In the genomic region with DNA sequence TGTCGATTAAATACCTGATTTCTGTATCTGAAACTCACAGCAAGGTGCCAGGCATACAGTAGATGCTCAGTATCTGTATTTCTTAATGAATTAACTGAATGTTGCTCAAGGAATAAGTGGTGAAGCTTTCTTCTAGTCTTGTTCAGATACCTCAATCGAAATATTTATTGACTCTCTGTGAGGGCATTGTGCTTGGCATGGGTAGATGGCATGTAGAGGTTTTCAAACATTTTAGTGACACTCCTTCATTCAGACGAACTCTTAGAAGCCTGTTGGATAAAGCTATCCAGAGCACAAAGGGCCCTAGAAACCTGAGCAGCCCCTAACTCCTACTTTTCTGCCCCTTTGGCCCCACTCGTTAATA, we compare ENCODE assay signal across 8 cellular contexts. TPM values are rescaled to one million over a fixed set of nuclear protein-coding genes. Genes with fewer than 3 reads are reported as not detected.
DNase-seq lines count a peak whose midpoint lies in the region; ATAC-seq and TF ChIP-seq lines count a peak whose summit lies in the region.

No MANE protein-coding gene starts in this region.

- H3K27ac Mint-ChIP-seq in CD4-positive, CD25-positive, alpha-beta regulatory T cell, result peak overlapping the region; percentile 97 to 100 (median 98)
- H3K27ac Mint-ChIP-seq in endodermal cell, result no peak overlapping the region

- H3K4me1 ChIP-seq in CD4-positive, CD25-positive, alpha-beta regulatory T cell (ENCODE audit: control insufficient read depth, insufficient read depth, low read length, poor library complexity, severe bottlenecking), result peaks cover 73% of the 10 kb centered on the region
- H3K4me1 ChIP-seq in OCI-LY3 (ENCODE audit: low read length), result peaks cover 46% of the 10 kb centered on the region
- H3K4me1 ChIP-seq in endodermal cell (ENCODE audit: control insufficient read depth, insufficient read depth, low read length), result no peaks in the 10 kb centered on the region
- H3K4me1 ChIP-seq in neutrophil (ENCODE audit: control insufficient read depth in 1 of 2, insufficient read depth in 1 of 2, low read depth in 1 of 2, low read length in 1 of 2), result peaks cover 66 to 68% of the 10 kb centered on the region in 2 experiments

- H2AFZ ChIP-seq in OCI-LY3 (ENCODE audit: low read depth, low read length), result peak overlapping the region; percentile 48; the same call in 1 of the 2 replicates

- H3K9ac ChIP-seq in OCI-LY3 (ENCODE audit: low read length), result peak overlapping the region; percentile 41
- no peak overlapping the region for H3K9ac ChIP-seq in endodermal cell (ENCODE audit: extremely low read depth, low read length, poor library complexity, severe bottlenecking)

- H3K27me3 ChIP-seq in CD4-positive, CD25-positive, alpha-beta regulatory T cell (ENCODE audit: control insufficient read depth, insufficient read depth, low read length), result no peaks in the 10 kb centered on the region
- H3K27me3 ChIP-seq in OCI-LY3 (ENCODE audit: low read depth, low read length), result no peaks in the 10 kb centered on the region
- no peaks in the 10 kb centered on the region for H3K27me3 ChIP-seq in endodermal cell (ENCODE audit: control insufficient read depth, insufficient read depth, low read length, poor library complexity, severe bottlenecking)
- no peaks in the 10 kb centered on the region for H3K27me3 ChIP-seq in neutrophil

- peaks cover 46 to 88% (median 63%) of the 10 kb centered on the region in 4 donors for H3K4me1 Mint-ChIP-seq in CD4-positive, CD25-positive, alpha-beta regulatory T cell
- H3K4me1 Mint-ChIP-seq in endodermal cell, result peaks cover 24% of the 10 kb centered on the region

- no peak for DNase-seq in CD4-positive, CD25-positive, alpha-beta regulatory T cell
- DNase-seq in endodermal cell (no peak), GDM1 (lab: John Stamatoyannopoulos, UW) (no peak)
- DNase-seq in stimulated activated CD4-positive, alpha-beta T cell treated with anti-CD3 and anti-CD28 coated beads, Interleukin-15, amount 100 ng/mL, for 24 hours, result no peak

- H3K9me3 ChIP-seq in CD4-positive, CD25-positive, alpha-beta regulatory T cell (ENCODE audit: control insufficient read depth in 2 of 2, low read length in 2 of 2), result no peaks in the 10 kb centered on the region
- H3K9me3 ChIP-seq in OCI-LY3 (ENCODE audit: insufficient read depth, low read length), result no peaks in the 10 kb centered on the region
- H3K9me3 ChIP-seq in endodermal cell (ENCODE audit: control insufficient read depth, low read length), result no peaks in the 10 kb centered on the region
- no peaks in the 10 kb centered on the region for H3K9me3 ChIP-seq in neutrophil

- peaks cover 5% of the 10 kb centered on the region for H3K27me3 Mint-ChIP-seq in CD4-positive, CD25-positive, alpha-beta regulatory T cell
- H3K27me3 Mint-ChIP-seq in endodermal cell (ENCODE audit: insufficient read depth), result peaks cover 2% of the 10 kb centered on the region

- peaks cover 25% of the 10 kb centered on the region for H4K20me1 ChIP-seq in OCI-LY3 (ENCODE audit: insufficient read depth, low read length)

- no peaks in the 10 kb centered on the region for H3K36me3 ChIP-seq in CD4-positive, CD25-positive, alpha-beta regulatory T cell (ENCODE audit: control insufficient read depth, insufficient read depth, low read length)
- H3K36me3 ChIP-seq in OCI-LY3 (replicated peaks; ENCODE audit: low read depth, low read length) (no peaks in the 10 kb centered on the region), endodermal cell (ENCODE audit: control insufficient read depth, insufficient read depth, low read length) (no peaks in the 10 kb centered on the region), neutrophil (no peaks in the 10 kb centered on the region)

- peak overlapping the region; percentile 66 for H3K4me2 ChIP-seq in OCI-LY3 (ENCODE audit: low read length)

- H3K4me3 ChIP-seq in CD4-positive, CD25-positive, alpha-beta regulatory T cell (ENCODE audit: low read depth, low read length), result peak overlapping the region; percentile 100
- H3K4me3 ChIP-seq in OCI-LY3 (ENCODE audit: low read length), result peak overlapping the region; percentile 96
- H3K4me3 ChIP-seq in endodermal cell (ENCODE audit: low read length), result peak overlapping the region; percentile 94
- H3K4me3 ChIP-seq in neutrophil (ENCODE audit: low read depth in 1 of 2, low read length in 1 of 2), result peak overlapping the region; percentile 87 to 95

- peak overlapping the region; percentile 83 for H3K27ac ChIP-seq in CD4-positive, CD25-positive, alpha-beta regulatory T cell (ENCODE audit: insufficient read depth, low read length, poor library complexity, severe bottlenecking)
- peak overlapping the region; percentile 10 for H3K27ac ChIP-seq in OCI-LY3 (ENCODE audit: low read length)
- no peak overlapping the region for H3K27ac ChIP-seq in endodermal cell (ENCODE audit: low read depth, low read length)
- peak overlapping the region; percentile 95 for H3K27ac ChIP-seq in neutrophil

- H3K36me3 Mint-ChIP-seq in CD4-positive, CD25-positive, alpha-beta regulatory T cell, result no peaks in the 10 kb centered on the region
- H3K36me3 Mint-ChIP-seq in endodermal cell (ENCODE audit: low read depth), result no peaks in the 10 kb centered on the region

- TF ChIP-seq CTCF in OCI-LY3 (IDR thresholded peaks at IDR 0.05; ENCODE audit: low read depth, low read length) (no peak), endodermal cell (conservative IDR thresholded peaks at IDR 0.05) (no peak), neutrophil (IDR thresholded peaks at IDR 0.05) (no peak)

- WGBS in endodermal cell (ENCODE audit: insufficient coverage in 1 of 2, insufficient read length in 1 of 2), 2 experiments, result 43 to 100% methylated on average over 1 to 4 of the region's 4 CpGs

- no peaks in the 10 kb centered on the region for H3K9me3 Mint-ChIP-seq in CD4-positive, CD25-positive, alpha-beta regulatory T cell
- no peaks in the 10 kb centered on the region for H3K9me3 Mint-ChIP-seq in endodermal cell

- ATAC-seq in CD4-positive, CD25-positive, alpha-beta regulatory T cell (ENCODE audit: low read depth in 2 of 2), result no peak
- no peak for ATAC-seq in GM18868 (IDR thresholded peaks at IDR 0.05; ENCODE audit: unreplicated experiment)
- ATAC-seq in HG03025 (IDR thresholded peaks at IDR 0.05; ENCODE audit: low FRiP score, unreplicated experiment), result no peak

- peaks cover 86% of the 10 kb centered on the region for H3K79me2 ChIP-seq in OCI-LY3 (ENCODE audit: low read length)

- H3K4me3 Mint-ChIP-seq in CD4-positive, CD25-positive, alpha-beta regulatory T cell, result peak overlapping the region; percentile 92 to 100 (median 98)
- peak overlapping the region; percentile 97 for H3K4me3 Mint-ChIP-seq in endodermal cell

RNA-seq across cellular contexts. Expression of gene SNX1, which starts 0.4 kb away (rescaled TPM):
- total RNA-seq in CD4-positive, CD25-positive, alpha-beta regulatory T cell, result 112 TPM
- polyA plus RNA-seq in CD4-positive, CD25-positive, alpha-beta regulatory T cell, result 10 to 100 TPM; 58.3 to 72.7 (median 65.0) TPM
- total RNA-seq in endodermal cell, result 10 to 100 TPM; 54.5 to 63.0 TPM
- 62.9 TPM for polyA plus RNA-seq in endodermal cell (2013, experiment 1 of 2)
- polyA plus RNA-seq in endodermal cell (2013, experiment 2 of 2), result 61.1 TPM

RNA-seq across cellular contexts. Expression of gene CIAO2A, which starts 1.8 kb away (rescaled TPM):
- total RNA-seq in CD4-positive, CD25-positive, alpha-beta regulatory T cell, result 25.8 TPM
- polyA plus RNA-seq in CD4-positive, CD25-positive, alpha-beta regulatory T cell, result 100 to 1,000 TPM in 3 of 4 donors, 10 to 100 TPM in 1; 87.3 to 124 (median 106) TPM
- 10 to 100 TPM; 54.6 to 63.2 TPM for total RNA-seq in endodermal cell
- 94.6 TPM for polyA plus RNA-seq in endodermal cell (2013, experiment 1 of 2)
- 76.5 TPM for polyA plus RNA-seq in endodermal cell (2013, experiment 2 of 2)

RNA-seq across cellular contexts. Expression of gene DAPK2, which starts 49.1 kb away (rescaled TPM):
- 0.72 TPM for total RNA-seq in CD4-positive, CD25-positive, alpha-beta regulatory T cell
- polyA plus RNA-seq in CD4-positive, CD25-positive, alpha-beta regulatory T cell, result not detected
- 1 to 10 TPM; 2.4 to 2.6 TPM for total RNA-seq in endodermal cell
- polyA plus RNA-seq in endodermal cell (2013, experiment 1 of 2), result 3.0 TPM
- 1.6 TPM for polyA plus RNA-seq in endodermal cell (2013, experiment 2 of 2)

RNA-seq across cellular contexts. Expression of gene SNX22, which starts 56.1 kb away (rescaled TPM):
- total RNA-seq in CD4-positive, CD25-positive, alpha-beta regulatory T cell, result 0.20 TPM
- 1 to 10 TPM in 2 of 4 donors, under 1 TPM in 2; 0.85 to 1.4 (median 1.2) TPM for polyA plus RNA-seq in CD4-positive, CD25-positive, alpha-beta regulatory T cell
- 1 to 10 TPM; 1.6 to 2.6 TPM for total RNA-seq in endodermal cell
- polyA plus RNA-seq in endodermal cell (2013, experiment 1 of 2), result 0.96 TPM
- 1.1 TPM for polyA plus RNA-seq in endodermal cell (2013, experiment 2 of 2)
